ENCODE assay signal across 22 cellular contexts in genomic region chr17:75965468-75965867, GRCh38. TPM values are rescaled to one million over a fixed set of nuclear protein-coding genes. Genes with fewer than 3 reads are reported as not detected.
DNase-seq lines count a peak whose midpoint lies in the region; ATAC-seq and TF ChIP-seq lines count a peak whose summit lies in the region.
"Had no signal": no experiment of that assay in that cellular context is flagged by ENCODE, and none has a peak within 500 bp of the region (broad histone marks: within the 10 kb centered on the region; RNA-seq: fewer than 3 reads in every experiment).

No MANE protein-coding gene starts in this region.

- H3K27ac Mint-ChIP-seq in GM23338: no peak overlapping the region
- H3K27ac Mint-ChIP-seq in CD8-positive, alpha-beta memory T cell: peak overlapping the region in 1 of 8 donors; percentile 74
- H3K27ac Mint-ChIP-seq: CD4-positive, alpha-beta T cell had no signal

- H3K9me3 Mint-ChIP-seq in GM23338: no peaks in the 10 kb centered on the region
- H3K9me3 Mint-ChIP-seq in CD8-positive, alpha-beta memory T cell: no peaks in the 10 kb centered on the region
- H3K9me3 Mint-ChIP-seq: CD4-positive, alpha-beta T cell had no signal

- no peaks in the 10 kb centered on the region for H3K9me2 ChIP-seq in GM23338 (ENCODE audit: insufficient read depth)

- no peak overlapping the region for H2AFZ ChIP-seq in GM23338

- no peak overlapping the region for H3K4me3 Mint-ChIP-seq in GM23338
- H3K4me3 Mint-ChIP-seq in CD8-positive, alpha-beta memory T cell: no peak overlapping the region
- H3K4me3 Mint-ChIP-seq: CD14-positive monocyte; CD4-positive, alpha-beta T cell had no signal

- H4K20me1 ChIP-seq in GM23338 (replicated peaks; ENCODE audit: insufficient read depth): peaks cover 12% of the 10 kb centered on the region; the same call in 1 of the 2 replicates

- no peaks in the 10 kb centered on the region for H3K27me3 ChIP-seq in GM23338 (ENCODE audit: insufficient read depth)
- H3K27me3 ChIP-seq in neutrophil: no peaks in the 10 kb centered on the region
- H3K27me3 ChIP-seq in CD8-positive, alpha-beta memory T cell (ENCODE audit: insufficient read depth, low read length, poor library complexity, severe bottlenecking): no peaks in the 10 kb centered on the region
- H3K27me3 ChIP-seq: BE2C; BLaER1 treated with 17β-estradiol and CSF1 and Interleukin-3, amounts not matched to agents 10 nM and 100 nM had no signal

- peaks cover 6% of the 10 kb centered on the region; the same call in 1 of the 2 replicates for H3F3A ChIP-seq in GM23338 (replicated peaks; ENCODE audit: low read depth)

- no peak for TF ChIP-seq CTCF in GM23338 (conservative IDR thresholded peaks at IDR 0.05; ENCODE audit: low read depth in 2 of 2)
- TF ChIP-seq CTCF in RWPE1 (conservative IDR thresholded peaks at IDR 0.05; ENCODE audit: low read depth): no peak
- TF ChIP-seq CTCF in neutrophil (IDR thresholded peaks at IDR 0.05): no peak

- no peaks in the 10 kb centered on the region for H3K9me3 ChIP-seq in neutrophil
- no peaks in the 10 kb centered on the region for H3K9me3 ChIP-seq in CD8-positive, alpha-beta memory T cell (ENCODE audit: low read length)
- H3K9me3 ChIP-seq: A549, BE2C had no signal

- H3K36me3 ChIP-seq in GM23338 (ENCODE audit: insufficient read depth) (no peaks in the 10 kb centered on the region), neutrophil (peaks cover 24% of the 10 kb centered on the region)
- H3K36me3 ChIP-seq in CD8-positive, alpha-beta memory T cell (ENCODE audit: insufficient read depth, low read length): no peaks in the 10 kb centered on the region

- H3K4me1 ChIP-seq in GM23338 (ENCODE audit: insufficient read depth) (peaks cover 4% of the 10 kb centered on the region), neutrophil (ENCODE audit: control insufficient read depth in 1 of 2, insufficient read depth in 1 of 2, low read depth in 1 of 2, low read length in 1 of 2) (peaks cover 55 to 66% of the 10 kb centered on the region in 2 experiments)
- no peaks in the 10 kb centered on the region for H3K4me1 ChIP-seq in CD8-positive, alpha-beta memory T cell (ENCODE audit: insufficient read depth, low read length)
- H3K4me1 ChIP-seq: BE2C had no signal

- POLR2A ChIA-PET in RWPE1 (lab: Yijun Ruan, JAX; ENCODE audit: low non-redundant PET): no interaction called here
- POLR2A ChIA-PET in CD8-positive, alpha-beta memory T cell (lab: Charles Lee): interaction anchor here (0.7 kb wide), 1 partner anchor 68 kb away, joined by 5 read pairs; no protein-coding TSS in a partner anchor

- H3K4me3 ChIP-seq in GM23338 (no peak overlapping the region), neutrophil (ENCODE audit: low read depth in 1 of 2, low read length in 1 of 2) (no peak overlapping the region)
- H3K4me3 ChIP-seq in CD8-positive, alpha-beta memory T cell (ENCODE audit: low read length): no peak overlapping the region
- H3K4me3 ChIP-seq: A549; BLaER1 treated with 17β-estradiol and CSF1 and Interleukin-3, amounts not matched to agents 10 nM and 100 nM had no signal

- CTCF ChIA-PET in RWPE1 (lab: Yijun Ruan, JAX): no interaction called here
- CTCF ChIA-PET in CD8-positive, alpha-beta memory T cell (lab: Charles Lee): interaction anchor here (1.4 kb wide), 1 partner anchor 49 kb away, joined by 4 read pairs; no protein-coding TSS in a partner anchor

- H3K79me2 ChIP-seq in GM23338 (replicated peaks; ENCODE audit: insufficient read depth): peaks cover 81% of the 10 kb centered on the region

- ATAC-seq in GM23338: no peak
- ATAC-seq: A549 had no signal

- DNase-seq in GM23338 (ENCODE audit: low spot score): no peak
- no peak for DNase-seq in RWPE1 (ENCODE audit: low spot score)
- no peak for DNase-seq in H4 (ENCODE audit: low spot score)
- DNase-seq in stimulated activated CD4-positive, alpha-beta T cell treated with anti-CD3 and anti-CD28 coated beads, Interleukin-2, amount 100 ng/mL, for 48 hours: no peak
- no peak for DNase-seq in CD8-positive, alpha-beta memory T cell
- DNase-seq: 8988T; ACHN; AML-193; BE2C; Calu3; CD4-positive, alpha-beta T cell; COR-L47; DMS53; DMS79 treated with DMSO at 0.1 percent for 48 hours; GF-D8; GOT3; H7; HCEC 1CT had no signal

- no peak overlapping the region for H3K4me2 ChIP-seq in GM23338
- H3K4me2 ChIP-seq: A549; BLaER1 treated with 17β-estradiol and CSF1 and Interleukin-3, amounts not matched to agents 10 nM and 100 nM had no signal

- H3K27ac ChIP-seq in GM23338 (ENCODE audit: low read depth): peak overlapping the region; percentile 28; the same call in 1 of the 2 replicates
- H3K27ac ChIP-seq in RWPE1: peak overlapping the region; percentile 25
- peak overlapping the region; percentile 51 for H3K27ac ChIP-seq in neutrophil
- no peak overlapping the region for H3K27ac ChIP-seq in CD8-positive, alpha-beta memory T cell (ENCODE audit: low read depth, low read length)
- H3K27ac ChIP-seq: A549; BLaER1 treated with 17β-estradiol and CSF1 and Interleukin-3, amounts not matched to agents 10 nM and 100 nM had no signal

- peaks cover 2% of the 10 kb centered on the region for H3K4me1 Mint-ChIP-seq in GM23338
- peaks cover 10 to 25% (median 20%) of the 10 kb centered on the region in 3 donors for H3K4me1 Mint-ChIP-seq in CD8-positive, alpha-beta memory T cell

- no peaks in the 10 kb centered on the region for H3K27me3 Mint-ChIP-seq in GM23338 (ENCODE audit: insufficient read depth, low read depth, poor library complexity)
- H3K27me3 Mint-ChIP-seq in CD8-positive, alpha-beta memory T cell: no peaks in the 10 kb centered on the region
- H3K27me3 Mint-ChIP-seq: CD4-positive, alpha-beta T cell had no signal

- H3K36me3 Mint-ChIP-seq in GM23338 (ENCODE audit: low read depth): peaks cover 13% of the 10 kb centered on the region; the same call in 2 of the 3 replicates
- peaks cover 0 to 19% (median 11%) of the 10 kb centered on the region in 3 donors for H3K36me3 Mint-ChIP-seq in CD8-positive, alpha-beta memory T cell

TF ChIP-seq in GM23338, 12 proteins besides CTCF, POLR2A, EP300 and RAD21:
- no peak for TF ChIP-seq EZH2 (IDR thresholded peaks at IDR 0.05; ENCODE audit: low read depth, unreplicated experiment)
- TF ChIP-seq, protein P1, sequence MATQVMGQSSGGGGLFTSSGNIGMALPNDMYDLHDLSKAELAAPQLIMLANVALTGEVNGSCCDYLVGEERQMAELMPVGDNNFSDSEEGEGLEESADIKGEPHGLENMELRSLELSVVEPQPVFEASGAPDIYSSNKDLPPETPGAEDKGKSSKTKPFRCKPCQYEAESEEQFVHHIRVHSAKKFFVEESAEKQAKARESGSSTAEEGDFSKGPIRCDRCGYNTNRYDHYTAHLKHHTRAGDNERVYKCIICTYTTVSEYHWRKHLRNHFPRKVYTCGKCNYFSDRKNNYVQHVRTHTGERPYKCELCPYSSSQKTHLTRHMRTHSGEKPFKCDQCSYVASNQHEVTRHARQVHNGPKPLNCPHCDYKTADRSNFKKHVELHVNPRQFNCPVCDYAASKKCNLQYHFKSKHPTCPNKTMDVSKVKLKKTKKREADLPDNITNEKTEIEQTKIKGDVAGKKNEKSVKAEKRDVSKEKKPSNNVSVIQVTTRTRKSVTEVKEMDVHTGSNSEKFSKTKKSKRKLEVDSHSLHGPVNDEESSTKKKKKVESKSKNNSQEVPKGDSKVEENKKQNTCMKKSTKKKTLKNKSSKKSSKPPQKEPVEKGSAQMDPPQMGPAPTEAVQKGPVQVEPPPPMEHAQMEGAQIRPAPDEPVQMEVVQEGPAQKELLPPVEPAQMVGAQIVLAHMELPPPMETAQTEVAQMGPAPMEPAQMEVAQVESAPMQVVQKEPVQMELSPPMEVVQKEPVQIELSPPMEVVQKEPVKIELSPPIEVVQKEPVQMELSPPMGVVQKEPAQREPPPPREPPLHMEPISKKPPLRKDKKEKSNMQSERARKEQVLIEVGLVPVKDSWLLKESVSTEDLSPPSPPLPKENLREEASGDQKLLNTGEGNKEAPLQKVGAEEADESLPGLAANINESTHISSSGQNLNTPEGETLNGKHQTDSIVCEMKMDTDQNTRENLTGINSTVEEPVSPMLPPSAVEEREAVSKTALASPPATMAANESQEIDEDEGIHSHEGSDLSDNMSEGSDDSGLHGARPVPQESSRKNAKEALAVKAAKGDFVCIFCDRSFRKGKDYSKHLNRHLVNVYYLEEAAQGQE (IDR thresholded peaks at IDR 0.05; ENCODE audit: unreplicated experiment): no peak
- TF ChIP-seq EZH2phosphoT487 (IDR thresholded peaks at IDR 0.05; ENCODE audit: unreplicated experiment): no peak
- TF ChIP-seq POLR2AphosphoS5 (IDR thresholded peaks at IDR 0.05; ENCODE audit: low read depth): no peak
- TF ChIP-seq, protein P2, sequence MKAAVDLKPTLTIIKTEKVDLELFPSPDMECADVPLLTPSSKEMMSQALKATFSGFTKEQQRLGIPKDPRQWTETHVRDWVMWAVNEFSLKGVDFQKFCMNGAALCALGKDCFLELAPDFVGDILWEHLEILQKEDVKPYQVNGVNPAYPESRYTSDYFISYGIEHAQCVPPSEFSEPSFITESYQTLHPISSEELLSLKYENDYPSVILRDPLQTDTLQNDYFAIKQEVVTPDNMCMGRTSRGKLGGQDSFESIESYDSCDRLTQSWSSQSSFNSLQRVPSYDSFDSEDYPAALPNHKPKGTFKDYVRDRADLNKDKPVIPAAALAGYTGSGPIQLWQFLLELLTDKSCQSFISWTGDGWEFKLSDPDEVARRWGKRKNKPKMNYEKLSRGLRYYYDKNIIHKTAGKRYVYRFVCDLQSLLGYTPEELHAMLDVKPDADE (IDR thresholded peaks at IDR 0.05): no peak

RNA-seq across cellular contexts. Expression of gene ACOX1, which starts 13.5 kb away (rescaled TPM):
- total RNA-seq in GM23338 (2014; rRNA removed; shearing (Covaris generic)): 32.8 and 32.9 TPM in 2 replicates
- 11.9 and 12.8 TPM in 2 replicates for polyA plus RNA-seq in GM23338 (2016; fragmentation: Nextera tagmentation; extraction: Ambion mirVana)
- total RNA-seq in H4 (2014; rRNA removed; shearing (Covaris generic)): 30.0 and 31.5 TPM in 2 replicates
- 10 to 100 TPM; 35.1 to 36.1 TPM for total RNA-seq in CD8-positive, alpha-beta memory T cell
- 15.8 TPM for polyA plus RNA-seq in CD8-positive, alpha-beta memory T cell

RNA-seq across cellular contexts. Expression of gene TEN1, which starts 13.6 kb away (rescaled TPM):
- 11.3 TPM in 2 replicates for total RNA-seq in GM23338 (2014; rRNA removed; shearing (Covaris generic))
- 13.2 and 14.1 TPM in 2 replicates for polyA plus RNA-seq in GM23338 (2016; fragmentation: Nextera tagmentation; extraction: Ambion mirVana)
- total RNA-seq in H4 (2014; rRNA removed; shearing (Covaris generic)): 18.1 and 28.2 TPM in 2 replicates
- 10 to 100 TPM; 15.9 to 17.3 TPM for total RNA-seq in CD8-positive, alpha-beta memory T cell
- polyA plus RNA-seq in CD8-positive, alpha-beta memory T cell: 21.0 TPM

RNA-seq across cellular contexts. Expression of gene FBF1, which starts 24.6 kb away (rescaled TPM):
- total RNA-seq in GM23338 (2014; rRNA removed; shearing (Covaris generic)): 11.8 and 17.4 TPM in 2 replicates
- polyA plus RNA-seq in GM23338 (2016; fragmentation: Nextera tagmentation; extraction: Ambion mirVana): 8.8 and 9.7 TPM in 2 replicates
- 11.2 and 11.8 TPM in 2 replicates for total RNA-seq in H4 (2014; rRNA removed; shearing (Covaris generic))
- 10 to 100 TPM; 22.6 to 23.8 TPM for total RNA-seq in CD8-positive, alpha-beta memory T cell
- 5.7 TPM for polyA plus RNA-seq in CD8-positive, alpha-beta memory T cell

RNA-seq across cellular contexts. Expression of gene CDK3, which starts 35.2 kb away (rescaled TPM):
- 5.9 and 10.2 TPM in 2 replicates for total RNA-seq in GM23338 (2014; rRNA removed; shearing (Covaris generic))
- polyA plus RNA-seq in GM23338 (2016; fragmentation: Nextera tagmentation; extraction: Ambion mirVana): 7.8 and 7.9 TPM in 2 replicates
- total RNA-seq in H4 (2014; rRNA removed; shearing (Covaris generic)): 0.49 and 1.9 TPM in 2 replicates
- 1 to 10 TPM; 5.0 to 5.5 TPM for total RNA-seq in CD8-positive, alpha-beta memory T cell
- not detected for polyA plus RNA-seq in CD8-positive, alpha-beta memory T cell
- polyA plus RNA-seq: CD14-positive monocyte had no signal
